Comparison of ENCODE assay signal across 25 cellular contexts in the genomic region with DNA sequence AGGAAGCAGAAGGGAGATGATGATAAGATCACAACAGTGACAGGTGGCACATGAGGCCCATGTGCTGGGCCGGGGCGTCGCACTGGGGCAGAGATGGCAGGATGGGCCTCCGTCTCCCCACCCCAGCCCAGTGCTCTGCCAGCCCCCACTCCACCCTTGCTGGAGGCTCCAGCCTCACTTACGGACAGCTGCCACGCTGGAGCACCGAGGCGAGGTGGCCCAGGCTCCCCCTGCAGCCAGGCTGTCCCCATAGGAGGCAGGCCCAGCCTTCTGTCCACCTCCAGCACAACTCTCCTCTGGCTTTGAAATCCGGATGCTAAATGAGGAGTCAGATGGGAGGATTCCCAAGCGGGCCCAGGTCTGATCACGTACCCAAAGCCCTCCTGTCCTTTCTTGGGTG.
"Had no signal": no experiment of that assay in that cellular context is flagged by ENCODE, and none has a peak within 500 bp of the region (broad histone marks: within the 10 kb centered on the region; RNA-seq: fewer than 3 reads in every experiment).

No MANE protein-coding gene starts in this region.

- H3K27me3 Mint-ChIP-seq: activated CD4-positive, alpha-beta T cell treated with anti-CD3 and anti-CD28 coated beads, Interleukin-2, amount 10 ng/mL, durations not matched to agents 7 days and 5 days had no signal

- H3K9me3 ChIP-seq: ascending aorta, Peyer's patch had no signal

- ATAC-seq: activated naive CD4-positive, alpha-beta T cell treated with anti-CD3 and anti-CD28 coated beads, Interleukin-2, amount 50 U/mL, for 72 hours; activated naive CD8-positive, alpha-beta T cell treated with anti-CD3 and anti-CD28 coated beads, Interleukin-2, amount 50 U/mL, for 24 hours; activated T-cell treated with anti-CD3 and anti-CD28 coated beads, Interleukin-2, amount 50 U/mL, for 4 hours had no signal

- H3K27ac ChIP-seq: ascending aorta, KMS-11, Peyer's patch, RWPE1 had no signal

- H3K27me3 ChIP-seq: ascending aorta, Peyer's patch had no signal

- H3K27ac Mint-ChIP-seq: activated B cell treated with CpG ODN at 0.5 μM for 24 hours; activated CD4-positive, alpha-beta memory T cell treated with anti-CD3 and anti-CD28 coated beads for 36 hours; activated CD4-positive, alpha-beta T cell treated with anti-CD3 and anti-CD28 coated beads, Interleukin-2, amount 10 ng/mL, durations not matched to agents 7 days and 5 days; activated naive CD4-positive, alpha-beta T cell treated with anti-CD3 and anti-CD28 coated beads, Interleukin-2, amount 50 U/mL, for 72 hours; activated naive CD8-positive, alpha-beta T cell treated with anti-CD3 and anti-CD28 coated beads, Interleukin-2, amount 50 U/mL, for 24 hours; brain; T-helper 1 cell treated with Interleukin-12 subunit alpha and Interleukin-12 subunit beta and Interleukin-4 antibody, amounts not matched to agents 30 μg/mL and 1 μg/mL, for 36 hours had no signal

- H3K36me3 ChIP-seq: ascending aorta, Peyer's patch had no signal

- H3K4me2 ChIP-seq: KMS-11 had no signal

- H3K4me3 Mint-ChIP-seq: activated B cell treated with CpG ODN at 0.5 μM for 24 hours; activated CD4-positive, alpha-beta memory T cell treated with anti-CD3 and anti-CD28 coated beads for 36 hours; activated CD4-positive, alpha-beta T cell treated with anti-CD3 and anti-CD28 coated beads, Interleukin-2, amount 10 ng/mL, durations not matched to agents 7 days and 5 days; activated naive CD8-positive, alpha-beta T cell treated with anti-CD3 and anti-CD28 coated beads, Interleukin-2, amount 50 U/mL, for 24 hours; activated T-cell treated with anti-CD3 and anti-CD28 coated beads, Interleukin-2, amount 50 U/mL, for 4 hours; brain; T-helper 1 cell treated with Interleukin-12 subunit alpha and Interleukin-12 subunit beta and Interleukin-4 antibody, amounts not matched to agents 30 μg/mL and 1 μg/mL, for 36 hours had no signal

- H3K4me3 ChIP-seq: ascending aorta, Peyer's patch had no signal

- H3K36me3 Mint-ChIP-seq: activated CD4-positive, alpha-beta memory T cell treated with anti-CD3 and anti-CD28 coated beads for 36 hours; activated naive CD4-positive, alpha-beta T cell treated with anti-CD3 and anti-CD28 coated beads, Interleukin-2, amount 50 U/mL, for 72 hours; brain had no signal

- H3K4me1 ChIP-seq: ascending aorta, Peyer's patch had no signal

- H3K9me3 Mint-ChIP-seq: activated B cell treated with CpG ODN at 0.5 μM for 24 hours; activated CD4-positive, alpha-beta memory T cell treated with anti-CD3 and anti-CD28 coated beads for 36 hours; activated CD4-positive, alpha-beta T cell treated with anti-CD3 and anti-CD28 coated beads, Interleukin-2, amount 10 ng/mL, durations not matched to agents 7 days and 5 days; activated naive CD4-positive, alpha-beta T cell treated with anti-CD3 and anti-CD28 coated beads, Interleukin-2, amount 50 U/mL, for 72 hours; activated naive CD8-positive, alpha-beta T cell treated with anti-CD3 and anti-CD28 coated beads, Interleukin-2, amount 50 U/mL, for 24 hours; activated T-cell treated with anti-CD3 and anti-CD28 coated beads, Interleukin-2, amount 50 U/mL, for 4 hours; T-helper 1 cell treated with Interleukin-12 subunit alpha and Interleukin-12 subunit beta and Interleukin-4 antibody, amounts not matched to agents 30 μg/mL and 1 μg/mL, for 36 hours had no signal

- DNase-seq: activated B cell treated with CpG ODN at 0.5 μM for 24 hours; activated CD4-positive, alpha-beta memory T cell treated with anti-CD3 and anti-CD28 coated beads for 36 hours; activated CD4-positive, alpha-beta T cell treated with anti-CD3 and anti-CD28 coated beads, Interleukin-2, amount 10 ng/mL, durations not matched to agents 7 days and 5 days; activated CD8-positive, alpha-beta memory T cell treated with anti-CD3 and anti-CD28 coated beads for 24 hours; activated effector memory CD4-positive, alpha-beta T cell treated with anti-CD3 and anti-CD28 coated beads, Interleukin-2, amount 50 U/mL, for 16 hours; activated naive CD4-positive, alpha-beta T cell treated with Interleukin-2 at 50 U/mL for 16 hours; activated naive CD8-positive, alpha-beta T cell treated with anti-CD3 and anti-CD28 coated beads, Interleukin-2, amount 50 U/mL, for 24 hours; activated T-cell treated with anti-CD3 and anti-CD28 coated beads, Interleukin-2, amount 50 U/mL, for 4 hours; amniotic stem cell; NCI-H1092; NCI-H1417; NCI-H1930; NCI-H2171; NCI-H2227 treated with DMSO at 0.1 percent for 48 hours; NCI-H446 treated with DMSO at 0.1 percent for 48 hours; NCI-H526 treated with DMSO at 0.1 percent for 48 hours; NK-92 treated with Interleukin-12 subunit alpha and Interleukin-12 subunit beta, amount 100 ng/mL, for 24 hours; SHP77 had no signal

- H3K9ac ChIP-seq: KMS-11 had no signal

- H3K4me1 Mint-ChIP-seq: activated B cell treated with CpG ODN at 0.5 μM for 24 hours; activated CD4-positive, alpha-beta T cell treated with anti-CD3 and anti-CD28 coated beads, Interleukin-2, amount 10 ng/mL, durations not matched to agents 7 days and 5 days; activated naive CD8-positive, alpha-beta T cell treated with anti-CD3 and anti-CD28 coated beads, Interleukin-2, amount 50 U/mL, for 24 hours had no signal
